Comparison of ENCODE assay signal across 8 cellular contexts in the genomic region with DNA sequence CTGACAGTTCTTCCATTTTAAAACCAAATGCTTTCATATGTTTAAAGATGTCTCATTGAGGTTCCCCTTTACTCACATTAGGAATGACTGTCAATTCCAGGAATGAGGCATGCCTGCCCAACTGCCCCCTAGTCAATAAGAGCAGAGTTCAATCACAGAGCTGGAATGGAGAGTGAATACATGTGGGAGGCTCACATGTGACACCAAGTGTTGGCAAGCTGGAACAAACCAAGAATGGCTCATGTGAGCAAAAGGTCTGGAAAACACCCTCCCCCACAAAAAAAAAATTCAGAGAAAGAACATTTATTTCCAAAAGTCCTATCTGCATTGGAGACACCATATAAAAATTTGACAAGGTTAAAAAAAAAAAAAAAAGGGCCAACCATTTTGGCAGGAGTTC. TPM values are rescaled to one million over a fixed set of nuclear protein-coding genes. Genes with fewer than 3 reads are reported as not detected.
DNase-seq lines count a peak whose midpoint lies in the region; ATAC-seq, FAIRE-seq and TF ChIP-seq lines count a peak whose summit lies in the region.

No MANE protein-coding gene starts in this region.

- H3K27me3 ChIP-seq in pancreas (no peaks in the 10 kb centered on the region), gastroesophageal sphincter (no peaks in the 10 kb centered on the region)

- ATAC-seq in T-helper 17 cell = no peak
- peak in 3 of 4 donors; percentile 23 to 34 (median 24) for ATAC-seq in pancreas
- ATAC-seq in HG03457 (IDR thresholded peaks at IDR 0.05; ENCODE audit: unreplicated experiment) = no peak
- no peak for ATAC-seq in gastroesophageal sphincter

- H3K36me3 ChIP-seq in pancreas (peaks cover 0 to 14% (median 7%) of the 10 kb centered on the region in 3 donors), gastroesophageal sphincter (peaks cover 0 to 38% of the 10 kb centered on the region in 2 donors)

- H3K27me3 Mint-ChIP-seq in T-helper 17 cell = no peaks in the 10 kb centered on the region

- no peak overlapping the region for H3K4me3 Mint-ChIP-seq in T-helper 17 cell

- DNase-seq in AG08395 (ENCODE audit: low spot score) (peak; percentile 71), T-helper 17 cell (no peak), fibroblast of gingiva (ENCODE audit: low read depth) (peak; percentile 87), pancreas (peak in 2 of 6 donors; percentile 17 to 39)
- no peak for DNase-seq in central memory CD4-positive, alpha-beta T cell

- H3K27ac Mint-ChIP-seq in T-helper 17 cell = peak overlapping the region; percentile 39

- TF ChIP-seq POLR2A in gastroesophageal sphincter (IDR thresholded peaks at IDR 0.05) = no peak

- peaks cover 40% of the 10 kb centered on the region for H3K4me1 Mint-ChIP-seq in T-helper 17 cell

- H3K4me3 ChIP-seq in pancreas (no peak overlapping the region), gastroesophageal sphincter (no peak overlapping the region)

- no peak for TF ChIP-seq EP300 in gastroesophageal sphincter (IDR thresholded peaks at IDR 0.05)

- H3K36me3 Mint-ChIP-seq in T-helper 17 cell (ENCODE audit: low read depth) = peaks cover 3% of the 10 kb centered on the region

- H3K9me3 ChIP-seq in T-helper 17 cell (ENCODE audit: control insufficient read depth, low read length, poor library complexity, severe bottlenecking) = no peaks in the 10 kb centered on the region
- H3K9me3 ChIP-seq in pancreas = no peaks in the 10 kb centered on the region
- no peaks in the 10 kb centered on the region for H3K9me3 ChIP-seq in gastroesophageal sphincter

- intact Hi-C loops in pancreas (cut with DNase I) = no loop called here

- FAIRE-seq in pancreas (lab: Jason Lieb, UNC) = no peak

- peak overlapping the region in 2 of 4 donors; percentile 43 to 44 for H3K27ac ChIP-seq in pancreas
- peak overlapping the region in 2 of 4 donors; percentile 39 to 50 for H3K27ac ChIP-seq in gastroesophageal sphincter

- peaks cover 18 to 42% (median 26%) of the 10 kb centered on the region in 3 donors for H3K4me1 ChIP-seq in pancreas
- H3K4me1 ChIP-seq in gastroesophageal sphincter = peaks cover 5 to 71% (median 12%) of the 10 kb centered on the region in 3 donors

- TF ChIP-seq CTCF in GM12873 (IDR thresholded peaks at IDR 0.05; ENCODE audit: insufficient read depth, low read depth, low read length, missing control alignments) (peak; percentile 33), pancreas (IDR thresholded peaks at IDR 0.05) (no peak), gastroesophageal sphincter (IDR thresholded peaks at IDR 0.05) (no peak)

RNA-seq across cellular contexts. Expression of gene PBRM1, which starts 3.7 kb away (rescaled TPM):
- total RNA-seq in T-helper 17 cell (10 to 100 TPM; 62.8 to 70.8 TPM), pancreas (10 to 100 TPM; 18.3 to 34.9 (median 27.1) TPM), gastroesophageal sphincter (100 to 1,000 TPM in 1 of 4 donors, 10 to 100 TPM in 3; 73.9 to 105 (median 98.4) TPM)
- 1 to 10 TPM; 7.4 to 9.6 TPM for polyA plus RNA-seq in pancreas

RNA-seq across cellular contexts. Expression of gene GNL3, which starts 3.8 kb away (rescaled TPM):
- total RNA-seq in T-helper 17 cell = 100 to 1,000 TPM; 109 to 117 TPM
- 10 to 100 TPM; 22.4 to 57.7 (median 45.5) TPM for total RNA-seq in pancreas
- 10 to 100 TPM; 56.8 to 65.6 TPM for polyA plus RNA-seq in pancreas
- 10 to 100 TPM; 36.4 to 83.7 (median 51.7) TPM for total RNA-seq in gastroesophageal sphincter

RNA-seq across cellular contexts. Expression of gene GLT8D1, which starts 23.6 kb away (rescaled TPM):
- 10 to 100 TPM; 18.9 to 23.0 TPM for total RNA-seq in T-helper 17 cell
- 10 to 100 TPM; 19.0 to 35.0 (median 21.0) TPM for total RNA-seq in pancreas
- polyA plus RNA-seq in pancreas = 10 to 100 TPM; 24.3 to 40.7 TPM
- 10 to 100 TPM; 36.9 to 57.7 (median 48.6) TPM for total RNA-seq in gastroesophageal sphincter

RNA-seq across cellular contexts. Expression of gene SPCS1, which starts 23.9 kb away (rescaled TPM):
- total RNA-seq in T-helper 17 cell (10 to 100 TPM; 62.6 to 63.7 TPM), pancreas (10 to 100 TPM; 54.9 to 87.1 (median 58.7) TPM), gastroesophageal sphincter (100 to 1,000 TPM in 1 of 4 donors, 10 to 100 TPM in 3; 66.5 to 159 (median 88.2) TPM)
- 100 to 1,000 TPM in 1 of 2 donors, 10 to 100 TPM in 1; 52.4 to 121 TPM for polyA plus RNA-seq in pancreas

Comparison
In these comparisons a context has a peak if more than half of its experiments do, and no peak if none do; other contexts are left out.
1. DNase-seq: peak in AG08395 (single experiment) and fibroblast of gingiva (single experiment); none in T-helper 17 cell (0 of 3) and central memory CD4-positive, alpha-beta T cell (single experiment).
2. ATAC-seq: peak in pancreas (3 of 4); none in T-helper 17 cell (single experiment), HG03457 (single experiment) and gastroesophageal sphincter (single experiment).